23 cellular contexts compared by ENCODE assay signal in genomic region chr13:27182054-27182453, GRCh38.
"Had no signal": no experiment of that assay in that cellular context is flagged by ENCODE, and none has a peak within 500 bp of the region (broad histone marks: within the 10 kb centered on the region; RNA-seq: fewer than 3 reads in every experiment).

No MANE protein-coding gene starts in this region.

- H3K27ac ChIP-seq: KMS-11, SJSA1, SK-N-MC had no signal

- H3K9ac ChIP-seq: KMS-11 had no signal

- DNase-seq: IMR-90, Kasumi-1, MM.1S, NCI-H1092 treated with DMSO at 0.1 percent for 48 hours, NCI-H1436, NCI-H187, NCI-H2029, NCI-H2081 treated with DMSO at 0.1 percent for 48 hours, NCI-H2171, NCI-H226, NCI-H446, NCI-H510A, NCI-H524 treated with DMSO at 0.1 percent for 48 hours, NCI-H69, NCI-H774, Right ventricle myocardium superior, RPMI8226, SIG-M5 had no signal

- H3K9me3 ChIP-seq: SJSA1 had no signal

- H3K27me3 ChIP-seq: SJSA1 had no signal

- H3K4me3 ChIP-seq: SJSA1, SK-N-MC had no signal

- H3K4me2 ChIP-seq: KMS-11 had no signal

- FAIRE-seq: HepG2, RCC 7860 had no signal

- H3K36me3 ChIP-seq: SJSA1 had no signal
